2 cellular contexts compared by ENCODE assay signal in genomic region chr15:91184441-91184840, GRCh38.
TF ChIP-seq lines count a peak whose summit lies in the region.

No MANE protein-coding gene starts in this region.

TF ChIP-seq in A549, 52 proteins besides CTCF, POLR2A, EP300 and RAD21 (continued from another document):
- TF ChIP-seq ELK1 (IDR thresholded peaks at IDR 0.05; ENCODE audit: low read depth, low read length) (no peak), RCOR1 (IDR thresholded peaks at IDR 0.05; ENCODE audit: low read depth, low read length) (no peak), HES2 (IDR thresholded peaks at IDR 0.05) (no peak), HOXB5 (CRISPR knock-in tag; IDR thresholded peaks at IDR 0.05) (no peak), MAZ (IDR thresholded peaks at IDR 0.05; ENCODE audit: borderline replicate concordance, low read depth, low read length) (no peak)
TF ChIP-seq in A549: peak in this region for 1.

TF ChIP-seq in K562, 482 proteins besides CTCF, POLR2A, EP300 and RAD21 (continued from another document):
- no peak for TF ChIP-seq ARID3A (IDR thresholded peaks at IDR 0.05; ENCODE audit: borderline replicate concordance, low read depth, low read length)
- no peak for TF ChIP-seq PRDM10 (IDR thresholded peaks at IDR 0.05; ENCODE audit: partially characterized antibody)
